8 cellular contexts compared by ENCODE assay signal in the genomic region with DNA sequence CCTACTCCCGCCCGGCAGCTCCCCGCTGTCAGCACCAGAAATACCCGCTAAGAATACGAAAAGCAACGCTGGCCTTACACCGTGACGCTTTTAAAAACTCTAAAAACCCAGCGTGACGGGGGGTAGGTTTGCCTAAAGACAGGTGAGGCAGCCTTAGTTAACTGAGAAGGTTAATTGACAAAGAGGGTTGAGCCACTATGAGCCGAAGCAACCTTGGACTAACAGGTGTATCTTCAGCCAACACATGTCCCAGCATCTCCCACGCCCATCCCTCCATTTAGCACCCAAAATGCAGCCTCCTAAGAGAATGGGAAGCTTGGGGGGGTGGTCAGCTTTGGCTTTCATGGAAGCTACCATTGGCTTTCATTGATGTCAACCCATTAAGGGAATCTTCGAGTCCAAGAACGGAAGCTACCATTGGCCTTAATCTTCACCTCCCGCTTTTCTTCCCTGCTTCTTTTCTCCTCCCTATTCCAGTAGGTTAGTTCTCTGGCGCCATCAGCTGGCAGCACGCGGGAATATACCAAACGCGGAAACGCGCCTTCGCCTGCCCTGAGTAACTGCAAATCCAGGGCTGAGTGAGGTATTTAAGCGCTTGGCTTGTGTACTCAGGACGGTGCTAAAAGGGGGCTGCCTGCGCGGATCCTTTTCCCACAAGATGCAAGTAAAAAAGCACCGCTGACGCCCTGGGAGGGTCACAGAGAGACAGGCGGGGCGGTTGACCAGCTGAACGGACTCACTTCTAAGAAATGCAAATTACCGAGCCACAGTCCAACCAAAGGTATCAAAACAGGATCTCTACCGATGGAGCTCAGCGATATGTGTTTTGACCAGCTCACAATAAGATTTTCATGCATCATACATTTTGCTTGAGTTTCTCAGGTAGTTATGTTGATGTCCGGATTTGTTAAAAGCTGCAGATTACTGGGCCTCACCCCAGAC. TPM values are rescaled to one million over a fixed set of nuclear protein-coding genes. Genes with fewer than 3 reads are reported as not detected.
A peak's percentile ranks its signal among the peaks of the same experiment; 100 is the strongest.
DNase-seq lines count a peak whose midpoint lies in the region; ATAC-seq and TF ChIP-seq lines count a peak whose summit lies in the region.

No MANE protein-coding gene starts in this region.

- BruUV-seq in Caco-2 (replicated peaks; lab: Mats Ljungman, UMichigan) = no TSS peak

- no peak overlapping the region for H3K27ac Mint-ChIP-seq in Caco-2 (ENCODE audit: unreplicated experiment)
- H3K27ac Mint-ChIP-seq in activated T-helper 17 cell treated with anti-CD3 and anti-CD28 coated beads, Interleukin-2, amount 50 U/mL, for 72 hours = no peak overlapping the region
- no peak overlapping the region for H3K27ac Mint-ChIP-seq in T-helper 17 cell

- ATAC-seq in GM19351 (IDR thresholded peaks at IDR 0.05; ENCODE audit: unreplicated experiment) = peak; percentile 79
- ATAC-seq in activated T-helper 17 cell treated with anti-CD3 and anti-CD28 coated beads, Interleukin-2, amount 50 U/mL, for 72 hours (replicated peaks) = peak; percentile 39
- peak; percentile 53 to 80 for ATAC-seq in left cardiac atrium
- ATAC-seq in T-helper 17 cell = no peak
- no peak for ATAC-seq in GM18870 (IDR thresholded peaks at IDR 0.05; ENCODE audit: unreplicated experiment)

- 36% methylated on average over 35 of the region's 36 CpGs for whole genome bisulfite sequencing in prostate gland

- no peaks in the 10 kb centered on the region for H3K36me3 Mint-ChIP-seq in Caco-2 (ENCODE audit: insufficient read depth, unreplicated experiment)
- no peaks in the 10 kb centered on the region for H3K36me3 Mint-ChIP-seq in activated T-helper 17 cell treated with anti-CD3 and anti-CD28 coated beads, Interleukin-2, amount 50 U/mL, for 72 hours (ENCODE audit: low read depth)
- H3K36me3 Mint-ChIP-seq in T-helper 17 cell (ENCODE audit: low read depth) = peaks cover 3% of the 10 kb centered on the region

- H3K4me3 Mint-ChIP-seq in Caco-2 (ENCODE audit: unreplicated experiment) (peak overlapping the region; percentile 41), T-helper 17 cell (no peak overlapping the region)
- H3K4me3 Mint-ChIP-seq in activated T-helper 17 cell treated with anti-CD3 and anti-CD28 coated beads, Interleukin-2, amount 50 U/mL, for 72 hours = no peak overlapping the region

- DNase-seq in Caco-2 (peak; percentile 90), left cardiac atrium (peak; percentile 60), prostate gland (ENCODE audit: low spot score) (peak; percentile 70), T-helper 17 cell (no peak)

- no peaks in the 10 kb centered on the region for H3K4me1 Mint-ChIP-seq in Caco-2 (ENCODE audit: low read depth, unreplicated experiment)
- H3K4me1 Mint-ChIP-seq in activated T-helper 17 cell treated with anti-CD3 and anti-CD28 coated beads, Interleukin-2, amount 50 U/mL, for 72 hours = no peaks in the 10 kb centered on the region
- H3K4me1 Mint-ChIP-seq in T-helper 17 cell = no peaks in the 10 kb centered on the region

- no peak overlapping the region for H3K27ac ChIP-seq in prostate gland

- H3K36me3 ChIP-seq in Caco-2 (ENCODE audit: control insufficient read depth, insufficient read depth, low read length) = no peaks in the 10 kb centered on the region
- H3K36me3 ChIP-seq in prostate gland = no peaks in the 10 kb centered on the region

- H3K4me1 ChIP-seq in Caco-2 (no peaks in the 10 kb centered on the region), prostate gland (replicated peaks) (no peaks in the 10 kb centered on the region)

- CTCF ChIA-PET in Caco-2 (lab: Charles Lee) = interaction anchor here (0.6 to 1.7 kb wide), 17 partner anchors 18 to 347 kb away, joined by 3 to 30 read pairs (median 3); no protein-coding TSS in a partner anchor

- no peak for TF ChIP-seq POLR2A in prostate gland (IDR thresholded peaks at IDR 0.05)

- H3K9me3 ChIP-seq in Caco-2 = no peaks in the 10 kb centered on the region
- no peaks in the 10 kb centered on the region for H3K9me3 ChIP-seq in prostate gland
- H3K9me3 ChIP-seq in T-helper 17 cell (ENCODE audit: control insufficient read depth, low read length, poor library complexity, severe bottlenecking) = no peaks in the 10 kb centered on the region

- intact Hi-C loops in Caco-2 (cut with micrococcal nuclease; ENCODE audit: unreplicated experiment) = loop anchor here (1.0 to 2.0 kb wide), 8 partner anchors 22 to 376 kb away; a partner anchor contains a TSS
- intact Hi-C loops in left cardiac atrium (cut with DNase I) = no loop called here
- intact Hi-C loops in prostate gland (cut with DNase I) = no loop called here

- POLR2A ChIA-PET in Caco-2 (lab: Charles Lee) = no interaction called here

- H3K27me3 ChIP-seq in Caco-2 (replicated peaks; ENCODE audit: control insufficient read depth, insufficient read depth, low read length) (no peaks in the 10 kb centered on the region), prostate gland (replicated peaks; ENCODE audit: insufficient read depth) (peaks cover 2% of the 10 kb centered on the region)

- H3K9me3 Mint-ChIP-seq in Caco-2 (ENCODE audit: unreplicated experiment) = peaks cover 14% of the 10 kb centered on the region
- H3K9me3 Mint-ChIP-seq in activated T-helper 17 cell treated with anti-CD3 and anti-CD28 coated beads, Interleukin-2, amount 50 U/mL, for 72 hours = no peaks in the 10 kb centered on the region

- H3K4me3 ChIP-seq in Caco-2 (ENCODE audit: low read depth, low read length) (no peak overlapping the region), prostate gland (no peak overlapping the region)

- H3K27me3 Mint-ChIP-seq in Caco-2 (ENCODE audit: insufficient read depth, unreplicated experiment) = no peaks in the 10 kb centered on the region
- peaks cover 59% of the 10 kb centered on the region for H3K27me3 Mint-ChIP-seq in activated T-helper 17 cell treated with anti-CD3 and anti-CD28 coated beads, Interleukin-2, amount 50 U/mL, for 72 hours
- peaks cover 81% of the 10 kb centered on the region for H3K27me3 Mint-ChIP-seq in T-helper 17 cell

- TF ChIP-seq CTCF in Caco-2 (IDR thresholded peaks at IDR 0.05; ENCODE audit: insufficient read depth in 1 of 2, low read depth in 1 of 2, low read length in 1 of 2, severe bottlenecking in 1 of 2, unreplicated experiment in 1 of 2) (peak; percentile 63 to 75), LNCAP (IDR thresholded peaks at IDR 0.05) (peak; percentile 70), prostate gland (IDR thresholded peaks at IDR 0.05) (peak in 3 of 4 experiments; percentile 39 to 71 (median 67))

RNA-seq across cellular contexts. Expression of a gene that starts 38.5 kb away (rescaled TPM):
- total RNA-seq in Caco-2 (2022) (1.5 and 4.0 TPM in 2 replicates), left cardiac atrium (not detected), prostate gland (10 to 100 TPM in 1 of 2 donors, 1 to 10 TPM in 1; 4.0 to 33.7 TPM), T-helper 17 cell (not detected)
- total RNA-seq in activated T-helper 17 cell treated with anti-CD3 and anti-CD28 coated beads, Interleukin-2, amount 50 U/mL, for 72 hours = not detected

RNA-seq across cellular contexts. Expression of a gene that starts 56.2 kb away (rescaled TPM):
- not detected in 2 replicates for total RNA-seq in Caco-2 (2022)
- not detected for total RNA-seq in activated T-helper 17 cell treated with anti-CD3 and anti-CD28 coated beads, Interleukin-2, amount 50 U/mL, for 72 hours
- under 1 TPM in 1 of 2 donors, not detected in 1; 0.34 TPM for total RNA-seq in left cardiac atrium
- total RNA-seq in prostate gland = 1 to 10 TPM in 1 of 2 donors, under 1 TPM in 1; 0.45 to 1.7 TPM
- total RNA-seq in T-helper 17 cell = not detected

Comparison
In these comparisons a context has a peak if more than half of its experiments do, and no peak if none do; other contexts are left out.
1. DNase-seq: peak in Caco-2 (2 of 2), left cardiac atrium (single experiment) and prostate gland (single experiment); none in T-helper 17 cell (0 of 3).
2. ATAC-seq: peak in GM19351 (single experiment), activated T-helper 17 cell treated with anti-CD3 and anti-CD28 coated beads, Interleukin-2, amount 50 U/mL, for 72 hours (single experiment) and left cardiac atrium (2 of 2); none in T-helper 17 cell (single experiment) and GM18870 (single experiment).
3. Peak in every context shown above with its lines, with median percentiles within 50 percentile points of each other: CTCF ChIP-seq.